In genomic region chr16:23757937-23758619, GRCh38 we compare ENCODE assay signal across 9 cellular contexts. TPM values are rescaled to one million over a fixed set of nuclear protein-coding genes. Genes with fewer than 3 reads are reported as not detected.
"Had no signal": no experiment of that assay in that cellular context is flagged by ENCODE, and none has a peak within 500 bp of the region (broad histone marks: within the 10 kb centered on the region; RNA-seq: fewer than 3 reads in every experiment).

No MANE protein-coding gene starts in this region.

- H3K27ac Mint-ChIP-seq: GM23338, H9, HFFc6, IgD-negative memory B cell had no signal

- ATAC-seq: GM23338 had no signal

- H2AFZ ChIP-seq: GM23338 had no signal

- DNase-seq: H9, HCEC 1CT, HFFc6, KG1 had no signal

- FAIRE-seq: H1, H54, HTR-8/SVneo had no signal

- H3K4me3 Mint-ChIP-seq: GM23338, H9, HFFc6 had no signal

- H3K4me1 Mint-ChIP-seq: GM23338 had no signal

- H3K4me3 ChIP-seq: GM23338 had no signal

- H3K9me3 Mint-ChIP-seq: HFFc6, IgD-negative memory B cell had no signal

- H3K4me2 ChIP-seq: GM23338 had no signal

RNA-seq across cellular contexts. Expression of gene CHP2, which starts 3.3 kb away (rescaled TPM):
- total RNA-seq: HFFc6 had no signal
- polyA plus RNA-seq: IgD-negative memory B cell had no signal

RNA-seq across cellular contexts. Expression of gene ERN2, which starts 45.1 kb away (rescaled TPM):
- total RNA-seq: HFFc6 had no signal
- polyA plus RNA-seq: IgD-negative memory B cell had no signal
